Comparison of ENCODE assay signal across 25 cellular contexts in the genomic region with DNA sequence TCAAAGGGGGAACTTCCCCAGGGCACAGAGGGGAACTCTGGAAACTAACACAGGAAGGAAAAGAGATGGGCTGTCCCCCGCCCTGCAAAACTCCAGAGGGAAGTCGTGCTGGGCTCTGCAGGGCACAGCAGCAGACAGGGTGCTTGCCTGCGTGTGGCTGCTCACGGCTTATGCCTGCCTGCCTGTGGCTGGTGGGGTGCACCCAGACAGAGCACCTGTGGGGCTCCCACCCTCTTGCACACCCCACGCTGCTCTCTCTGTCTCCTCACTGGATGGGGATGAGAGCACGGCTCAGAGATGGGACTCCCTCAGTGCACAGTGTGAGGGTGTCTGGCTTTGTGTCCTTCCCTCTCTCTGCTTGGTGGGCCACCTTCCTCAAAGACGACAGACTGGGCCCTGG. TPM values are rescaled to one million over a fixed set of nuclear protein-coding genes. Genes with fewer than 3 reads are reported as not detected.
DNase-seq lines count a peak whose midpoint lies in the region; ATAC-seq, FAIRE-seq and TF ChIP-seq lines count a peak whose summit lies in the region.
"Had no signal": no experiment of that assay in that cellular context is flagged by ENCODE, and none has a peak within 500 bp of the region (broad histone marks: within the 10 kb centered on the region; RNA-seq: fewer than 3 reads in every experiment).

No MANE protein-coding gene starts in this region.

- no peak overlapping the region for H3K23ac ChIP-seq in H1 (ENCODE audit: insufficient read length)

- peak overlapping the region; percentile 85; the same call in 1 of the 2 replicates for H2AFZ ChIP-seq in GM23338
- no peak overlapping the region for H2AFZ ChIP-seq in H1 (ENCODE audit: low read length)

- peaks cover 0 to 15% (median 0%) of the 10 kb centered on the region in 11 experiments; a peak in 3 of 22 replicates for H4K20me1 ChIP-seq in BLaER1 treated with 17β-estradiol and CSF1 and Interleukin-3, amounts not matched to agents 10 nM and 100 nM
- H4K20me1 ChIP-seq in GM23338 (replicated peaks; ENCODE audit: insufficient read depth) (no peaks in the 10 kb centered on the region), H1 (replicated peaks in 1 of 2; ENCODE audit: control insufficient read depth in 1 of 2, insufficient read depth in 2 of 2, low read length in 2 of 2) (no peaks in the 10 kb centered on the region)

- CTCF ChIA-PET in H1 (lab: Charles Lee; ENCODE audit: partially characterized antibody): interaction anchor here (1.0 to 9.2 kb wide), 5 partner anchors 11 to 43 kb away, joined by 3 to 67 read pairs (median 26); partner anchors contain the start of gene ETV3L
- CTCF ChIA-PET in activated CD8-positive, alpha-beta T cell treated with anti-CD3 and anti-CD28 coated beads, Interleukin-2, amount 10 ng/mL, durations not matched to agents 7 days and 5 days (lab: Charles Lee): interaction anchor here (1.1 kb wide), 1 partner anchor 203 kb away, joined by 3 read pairs; no protein-coding TSS in a partner anchor

- no peaks in the 10 kb centered on the region for H3K9me2 ChIP-seq in GM23338 (ENCODE audit: insufficient read depth)

- no peaks in the 10 kb centered on the region for H3K36me3 ChIP-seq in BLaER1 treated with 17β-estradiol and CSF1 and Interleukin-3, amounts not matched to agents 10 nM and 100 nM
- no peaks in the 10 kb centered on the region for H3K36me3 ChIP-seq in GM23338 (ENCODE audit: insufficient read depth)
- H3K36me3 ChIP-seq in H1 (ENCODE audit: control insufficient read depth in 2 of 4, insufficient read depth in 4 of 4, low read length in 3 of 4): no peaks in the 10 kb centered on the region
- H3K36me3 ChIP-seq: heart left ventricle, lower lobe of right lung had no signal

- 76% methylated on average over 7 of the region's 7 CpGs; no CpG with 5 or more reads in 1 of the 2 experiments for WGBS in H1 (ENCODE audit: extremely low coverage in 1 of 2, insufficient coverage in 1 of 2, insufficient read length in 1 of 2, insufficient replicate concordance in 2 of 2, low coverage in 1 of 2, low lambda C conversion rate in 2 of 2, missing lambda C conversion rate in 1 of 2), 2 experiments

- TF ChIP-seq EP300 in H1 (IDR thresholded peaks at IDR 0.05; ENCODE audit: borderline replicate concordance in 1 of 2, low read depth in 2 of 2, low read length in 2 of 2): no peak

- H3K4ac ChIP-seq in H1 (replicated peaks; ENCODE audit: insufficient read length, low read depth, low read length): no peak overlapping the region

- TF ChIP-seq CTCF in GM23338 (conservative IDR thresholded peaks at IDR 0.05; ENCODE audit: low read depth in 2 of 2): no peak
- TF ChIP-seq CTCF in H1 (IDR thresholded peaks at IDR 0.05; ENCODE audit: control extremely low read depth in 1 of 3, insufficient read depth in 1 of 3, low read depth in 1 of 3, low read length in 3 of 3): no peak
- no peak for TF ChIP-seq CTCF in nephron (IDR thresholded peaks at IDR 0.05; ENCODE audit: unreplicated experiment in 3 of 3)

- peak overlapping the region in 4 of 11 experiments; percentile 13 to 33 (median 20); a peak in 5 of 22 replicates for H3K9ac ChIP-seq in BLaER1 treated with 17β-estradiol and CSF1 and Interleukin-3, amounts not matched to agents 10 nM and 100 nM
- H3K9ac ChIP-seq in H1 (replicated peaks in 1 of 4; ENCODE audit: extremely low read depth in 1 of 4, low read depth in 3 of 4, low read length in 3 of 4): 0 out of 7 replicates have a peak overlapping the region, but pooled peaks of 1 of the 4 experiments have one; percentile 18
- H3K9ac ChIP-seq: KMS-11 had no signal

- H3K9me3 ChIP-seq in BLaER1 treated with 17β-estradiol and CSF1 and Interleukin-3, amounts not matched to agents 10 nM and 100 nM (replicated peaks in 1 of 11): no peaks in the 10 kb centered on the region
- H3K9me3 ChIP-seq in H1 (ENCODE audit: insufficient read depth in 2 of 2, low read depth in 1 of 2, low read length in 1 of 2): no peaks in the 10 kb centered on the region
- H3K9me3 ChIP-seq: body of pancreas, heart left ventricle, lower lobe of right lung, psoas muscle, testis had no signal

- H2BK15ac ChIP-seq in H1 (ENCODE audit: low read length): peak overlapping the region; percentile 99; the same call in 1 of the 2 replicates

- no peaks in the 10 kb centered on the region for H3K79me1 ChIP-seq in H1 (ENCODE audit: low read depth, low read length)

- H3K27me3 ChIP-seq in BLaER1 treated with 17β-estradiol and CSF1 and Interleukin-3, amounts not matched to agents 10 nM and 100 nM: peaks cover 0 to 1% (median 0%) of the 10 kb centered on the region in 11 experiments; a peak in 2 of 22 replicates
- H3K27me3 ChIP-seq in GM23338 (ENCODE audit: insufficient read depth) (peaks cover 6% of the 10 kb centered on the region), H1 (replicated peaks in 1 of 4; ENCODE audit: control insufficient read depth in 3 of 4, extremely low read depth in 1 of 4, insufficient read depth in 3 of 4, low read length in 3 of 4) (peaks cover 0 to 8% (median 2%) of the 10 kb centered on the region in 4 experiments; a peak in 4 of 7 replicates)
- H3K27me3 ChIP-seq: testis had no signal

- peak overlapping the region; percentile 2; the same call in 1 of the 3 replicates for H3K4me3 Mint-ChIP-seq in GM23338
- H3K4me3 Mint-ChIP-seq in nephron: no peak overlapping the region
- H3K4me3 Mint-ChIP-seq in activated CD8-positive, alpha-beta T cell treated with anti-CD3 and anti-CD28 coated beads, Interleukin-2, amount 10 ng/mL, durations not matched to agents 7 days and 5 days: no peak overlapping the region
- H3K4me3 Mint-ChIP-seq: activated B cell treated with CpG ODN at 0.5 μM for 24 hours; activated CD8-positive, alpha-beta T cell treated with anti-CD3 and anti-CD28 coated beads for 36 hours; activated naive CD8-positive, alpha-beta T cell treated with anti-CD3 and anti-CD28 coated beads for 36 hours; activated T-cell treated with anti-CD3 and anti-CD28 coated beads, Interleukin-2, amount 50 U/mL, for 72 hours; naive B cell; T-helper 1 cell treated with Interleukin-12 subunit alpha and Interleukin-12 subunit beta and Interleukin-4 antibody, amounts not matched to agents 30 μg/mL and 1 μg/mL, for 36 hours had no signal

- H4K5ac ChIP-seq in H1 (ENCODE audit: insufficient read length, low read depth, low read length): no peak overlapping the region

- no peak for TF ChIP-seq RAD21 in H1 (IDR thresholded peaks at IDR 0.05 in 1 of 2, conservative IDR thresholded peaks at IDR 0.05 in 1 of 2; ENCODE audit: low read depth in 2 of 2, low read length in 2 of 2)

- H3K4me1 Mint-ChIP-seq in GM23338 (peaks cover 77% of the 10 kb centered on the region), nephron (peaks cover 24% of the 10 kb centered on the region)
- H3K4me1 Mint-ChIP-seq in activated CD8-positive, alpha-beta T cell treated with anti-CD3 and anti-CD28 coated beads, Interleukin-2, amount 10 ng/mL, durations not matched to agents 7 days and 5 days (ENCODE audit: low read depth): peaks cover 9% of the 10 kb centered on the region

- H3K4me2 ChIP-seq in BLaER1 treated with 17β-estradiol and CSF1 and Interleukin-3, amounts not matched to agents 10 nM and 100 nM: peak overlapping the region; percentile 25 to 89 (median 46)
- H3K4me2 ChIP-seq in GM23338: peak overlapping the region; percentile 41; the same call in 1 of the 2 replicates
- peak overlapping the region; percentile 13 to 21; a peak in 3 of 4 replicates for H3K4me2 ChIP-seq in H1 (ENCODE audit: insufficient read depth in 1 of 2, low read depth in 2 of 2, low read length in 2 of 2)
- H3K4me2 ChIP-seq: KMS-11 had no signal

- H3K27ac Mint-ChIP-seq in GM23338 (0 out of 2 replicates have a peak overlapping the region, but pooled peaks have one; percentile 58), nephron (peak overlapping the region in 2 of 3 experiments; percentile 3 to 19)
- H3K27ac Mint-ChIP-seq in activated CD8-positive, alpha-beta T cell treated with anti-CD3 and anti-CD28 coated beads, Interleukin-2, amount 10 ng/mL, durations not matched to agents 7 days and 5 days: no peak overlapping the region
- H3K27ac Mint-ChIP-seq: activated B cell treated with CpG ODN at 0.5 μM for 24 hours; activated CD8-positive, alpha-beta T cell treated with anti-CD3 and anti-CD28 coated beads for 36 hours; activated naive CD8-positive, alpha-beta T cell treated with anti-CD3 and anti-CD28 coated beads for 36 hours; activated T-cell treated with anti-CD3 and anti-CD28 coated beads, Interleukin-2, amount 50 U/mL, for 72 hours; naive B cell; T-helper 1 cell treated with Interleukin-12 subunit alpha and Interleukin-12 subunit beta and Interleukin-4 antibody, amounts not matched to agents 30 μg/mL and 1 μg/mL, for 36 hours had no signal

- H2BK12ac ChIP-seq in H1 (ENCODE audit: low read depth, low read length): peak overlapping the region; percentile 100

- peak overlapping the region; percentile 83; the same call in 1 of the 2 replicates for H2AK5ac ChIP-seq in H1 (ENCODE audit: low read depth, low read length)

- no peaks in the 10 kb centered on the region; the same call in 1 of the 3 replicates for H3K9me3 Mint-ChIP-seq in GM23338
- no peaks in the 10 kb centered on the region for H3K9me3 Mint-ChIP-seq in nephron
- no peaks in the 10 kb centered on the region for H3K9me3 Mint-ChIP-seq in activated CD8-positive, alpha-beta T cell treated with anti-CD3 and anti-CD28 coated beads, Interleukin-2, amount 10 ng/mL, durations not matched to agents 7 days and 5 days (ENCODE audit: insufficient read depth)
- H3K9me3 Mint-ChIP-seq: activated B cell treated with CpG ODN at 0.5 μM for 24 hours; activated CD8-positive, alpha-beta T cell treated with anti-CD3 and anti-CD28 coated beads for 36 hours; activated naive CD8-positive, alpha-beta T cell treated with anti-CD3 and anti-CD28 coated beads for 36 hours; activated T-cell treated with anti-CD3 and anti-CD28 coated beads, Interleukin-2, amount 50 U/mL, for 72 hours; naive B cell; T-helper 1 cell treated with Interleukin-12 subunit alpha and Interleukin-12 subunit beta and Interleukin-4 antibody, amounts not matched to agents 30 μg/mL and 1 μg/mL, for 36 hours had no signal

- no peak for DNase-seq in GM23338 (ENCODE audit: low spot score)
- no peak for DNase-seq in H1 (ENCODE audit: low read depth in 1 of 2, low spot score in 2 of 2)
- no peak for DNase-seq in occipital lobe (lab: John Stamatoyannopoulos, UW)
- no peak for DNase-seq in activated CD8-positive, alpha-beta T cell treated with anti-CD3 and anti-CD28 coated beads, Interleukin-2, amount 10 ng/mL, durations not matched to agents 7 days and 5 days
- DNase-seq in NCI-H524 (lab: John Stamatoyannopoulos, UW): no peak
- DNase-seq: activated B cell treated with CpG ODN at 0.5 μM for 24 hours; activated CD8-positive, alpha-beta T cell treated with anti-CD3 and anti-CD28 coated beads for 36 hours; activated naive CD8-positive, alpha-beta T cell treated with anti-CD3 and anti-CD28 coated beads for 36 hours; activated T-cell treated with anti-CD3 and anti-CD28 coated beads, Interleukin-2, amount 50 U/mL, for 72 hours; body of pancreas; lower lobe of right lung; naive B cell; NCI-H1048; NCI-H2029; NCI-H446; psoas muscle; SHP77; testis had no signal

- H3K23me2 ChIP-seq in H1 (ENCODE audit: low read depth, low read length): peaks cover 6% of the 10 kb centered on the region; the same call in 1 of the 2 replicates

- H3F3A ChIP-seq in GM23338 (replicated peaks; ENCODE audit: low read depth): peaks cover 9% of the 10 kb centered on the region; the same call in 1 of the 2 replicates

- H2BK5ac ChIP-seq in H1 (ENCODE audit: low read depth, low read length): peak overlapping the region; percentile 78; the same call in 1 of the 2 replicates

- no peak for FAIRE-seq in H1 (lab: Jason Lieb, UNC)

- H3K4me3 ChIP-seq in BLaER1 treated with 17β-estradiol and CSF1 and Interleukin-3, amounts not matched to agents 10 nM and 100 nM: no peak overlapping the region
- H3K4me3 ChIP-seq in GM23338: no peak overlapping the region
- no peak overlapping the region for H3K4me3 ChIP-seq in H1 (ENCODE audit: extremely low read depth in 1 of 4, insufficient read depth in 2 of 4, low read depth in 3 of 4, low read length in 4 of 4)
- H3K4me3 ChIP-seq: body of pancreas, heart left ventricle, lower lobe of right lung, psoas muscle, testis had no signal

- H3K36me3 Mint-ChIP-seq in GM23338 (ENCODE audit: low read depth) (no peaks in the 10 kb centered on the region; the same call in 2 of the 3 replicates), nephron (ENCODE audit: low read depth) (no peaks in the 10 kb centered on the region)
- no peaks in the 10 kb centered on the region for H3K36me3 Mint-ChIP-seq in activated CD8-positive, alpha-beta T cell treated with anti-CD3 and anti-CD28 coated beads, Interleukin-2, amount 10 ng/mL, durations not matched to agents 7 days and 5 days (ENCODE audit: low read depth)
- H3K36me3 Mint-ChIP-seq: activated naive CD8-positive, alpha-beta T cell treated with anti-CD3 and anti-CD28 coated beads for 36 hours; naive B cell had no signal

- H3K56ac ChIP-seq in H1 (replicated peaks; ENCODE audit: insufficient read length, low read depth, low read length): no peak overlapping the region

- H4K91ac ChIP-seq in H1 (replicated peaks; ENCODE audit: insufficient read length, low read length): peak overlapping the region; percentile 84

- ATAC-seq in GM23338 (no peak), GM18868 (IDR thresholded peaks at IDR 0.05; ENCODE audit: unreplicated experiment) (no peak)
- no peak for ATAC-seq in activated CD8-positive, alpha-beta T cell treated with anti-CD3 and anti-CD28 coated beads, Interleukin-2, amount 10 ng/mL, durations not matched to agents 7 days and 5 days
- ATAC-seq: activated CD8-positive, alpha-beta T cell treated with anti-CD3 and anti-CD28 coated beads for 36 hours; activated T-cell treated with anti-CD3 and anti-CD28 coated beads, Interleukin-2, amount 50 U/mL, for 72 hours; body of pancreas; psoas muscle had no signal

- H3K14ac ChIP-seq in H1 (ENCODE audit: insufficient read length): no peak overlapping the region

- H3K27me3 Mint-ChIP-seq in GM23338 (ENCODE audit: insufficient read depth, low read depth, poor library complexity) (peaks cover 29% of the 10 kb centered on the region), nephron (ENCODE audit: low read depth) (peaks cover 55% of the 10 kb centered on the region)
- peaks cover 37% of the 10 kb centered on the region for H3K27me3 Mint-ChIP-seq in activated CD8-positive, alpha-beta T cell treated with anti-CD3 and anti-CD28 coated beads, Interleukin-2, amount 10 ng/mL, durations not matched to agents 7 days and 5 days (ENCODE audit: low read depth)

- H3K18ac ChIP-seq in H1 (ENCODE audit: extremely low read depth, low read length): peak overlapping the region; percentile 93

- no peaks in the 10 kb centered on the region for H3K79me2 ChIP-seq in GM23338 (replicated peaks; ENCODE audit: insufficient read depth)
- H3K79me2 ChIP-seq in H1 (ENCODE audit: control insufficient read depth in 1 of 2, insufficient read depth in 2 of 2, low read length in 2 of 2): no peaks in the 10 kb centered on the region

- no peak overlapping the region for H4K8ac ChIP-seq in H1 (ENCODE audit: extremely low read depth, insufficient read depth, low read length)

- H2BK120ac ChIP-seq in H1 (replicated peaks; ENCODE audit: low read depth, low read length): peak overlapping the region; percentile 66

- H2BK20ac ChIP-seq in H1 (ENCODE audit: low read length): peak overlapping the region; percentile 100

- peaks cover 30 to 67% (median 36%) of the 10 kb centered on the region in 10 experiments for H3K4me1 ChIP-seq in BLaER1 treated with 17β-estradiol and CSF1 and Interleukin-3, amounts not matched to agents 10 nM and 100 nM
- H3K4me1 ChIP-seq in GM23338 (ENCODE audit: insufficient read depth) (peaks cover 58% of the 10 kb centered on the region), H1 (replicated peaks in 1 of 4; ENCODE audit: control insufficient read depth in 3 of 4, insufficient read depth in 4 of 4, low read length in 3 of 4) (peaks cover 23 to 53% (median 39%) of the 10 kb centered on the region in 4 experiments)
- H3K4me1 ChIP-seq: body of pancreas, lower lobe of right lung, psoas muscle, testis had no signal

- no peak overlapping the region for H3K27ac ChIP-seq in BLaER1 treated with 17β-estradiol and CSF1 and Interleukin-3, amounts not matched to agents 10 nM and 100 nM
- 0 out of 2 replicates have a peak overlapping the region, but pooled peaks have one; percentile 36 for H3K27ac ChIP-seq in GM23338 (ENCODE audit: low read depth)
- H3K27ac ChIP-seq in H1 (ENCODE audit: low read depth, low read length): no peak overlapping the region
- H3K27ac ChIP-seq: body of pancreas, heart left ventricle, KMS-11, lower lobe of right lung, psoas muscle, testis had no signal

- POLR2A ChIA-PET in H1 (lab: Charles Lee; ENCODE audit: partially characterized antibody): interaction anchor here (1.0 to 4.1 kb wide), 7 partner anchors 8 to 42 kb away, joined by 4 to 21 read pairs (median 7); partner anchors contain the start of gene ETV3
- POLR2A ChIA-PET in activated CD8-positive, alpha-beta T cell treated with anti-CD3 and anti-CD28 coated beads, Interleukin-2, amount 10 ng/mL, durations not matched to agents 7 days and 5 days (lab: Charles Lee): no interaction called here

- no peak for TF ChIP-seq POLR2A in H1 (IDR thresholded peaks at IDR 0.05; ENCODE audit: control extremely low read depth in 1 of 2, low read depth in 2 of 2, low read length in 2 of 2)

RNA-seq across cellular contexts. Expression of gene ETV3L, which starts 13.5 kb away (rescaled TPM):
- not detected in 2 replicates for total RNA-seq in GM23338 (2014; rRNA removed; shearing (Covaris generic))
- polyA plus RNA-seq in GM23338 (2016; fragmentation: Nextera tagmentation; extraction: Ambion mirVana) (not detected in 2 replicates), H1 (2011; rRNA removed) (0.26 and 0.28 TPM in 2 replicates)
- 0.17 and 0.25 TPM in 2 replicates for total RNA-seq in H1 (2021; fragmentation: NEBNext Ultra II Directional; extraction: Animal tissue kit (Norgen Biotek cat#: 25700))
- polyA plus RNA-seq in H1 (2011; cell fraction: cytosol; rRNA removed): 0.36 TPM
- 0.29 TPM for polyA plus RNA-seq in H1 (2011; cell fraction: nucleus; rRNA removed)
- 0.24 to 0.37 TPM (median 0.31 TPM) in 3 of 4 replicates, not detected in the other for polyA plus RNA-seq in H1 (2012, experiment 1 of 2)
- 0.08 TPM for polyA plus RNA-seq in H1 (2012, experiment 2 of 2)
- polyA plus RNA-seq in H1 (2013, experiment 1 of 2): 0.12 TPM
- polyA plus RNA-seq in H1 (2013, experiment 2 of 2): 0.13 TPM
- 0.22 and 0.27 TPM in 2 replicates for polyA minus RNA-seq in H1 (2011; rRNA and poly(A)+ RNA removed)
- polyA minus RNA-seq in H1 (2011; cell fraction: cytosol; rRNA and poly(A)+ RNA removed): not detected
- not detected for polyA minus RNA-seq in H1 (2011; cell fraction: nucleus; rRNA and poly(A)+ RNA removed)
- total RNA-seq in occipital lobe: not detected
- total RNA-seq in activated CD8-positive, alpha-beta T cell treated with anti-CD3 and anti-CD28 coated beads, Interleukin-2, amount 10 ng/mL, durations not matched to agents 7 days and 5 days: not detected
- total RNA-seq: activated B cell treated with CpG ODN at 0.5 μM for 24 hours; activated CD8-positive, alpha-beta T cell treated with anti-CD3 and anti-CD28 coated beads for 36 hours; activated naive CD8-positive, alpha-beta T cell treated with anti-CD3 and anti-CD28 coated beads for 36 hours; activated T-cell treated with anti-CD3 and anti-CD28 coated beads, Interleukin-2, amount 50 U/mL, for 72 hours; body of pancreas; Daoy; heart left ventricle; lower lobe of right lung; psoas muscle had no signal
- polyA plus RNA-seq: heart left ventricle, psoas muscle had no signal

RNA-seq across cellular contexts. Expression of gene ETV3, which starts 25.1 kb away (rescaled TPM):
- total RNA-seq in GM23338 (2014; rRNA removed; shearing (Covaris generic)): 11.9 and 19.6 TPM in 2 replicates
- polyA plus RNA-seq in GM23338 (2016; fragmentation: Nextera tagmentation; extraction: Ambion mirVana) (7.6 and 8.1 TPM in 2 replicates), H1 (2011; rRNA removed) (6.0 and 7.0 TPM in 2 replicates)
- 23.8 and 26.6 TPM in 2 replicates for total RNA-seq in H1 (2021; fragmentation: NEBNext Ultra II Directional; extraction: Animal tissue kit (Norgen Biotek cat#: 25700))
- 7.6 TPM for polyA plus RNA-seq in H1 (2011; cell fraction: cytosol; rRNA removed)
- 6.8 TPM for polyA plus RNA-seq in H1 (2011; cell fraction: nucleus; rRNA removed)
- polyA plus RNA-seq in H1 (2012, experiment 1 of 2): 8.9 to 12.0 TPM (median 9.7 TPM) in 4 replicates
- 1.0 TPM for polyA plus RNA-seq in H1 (2012, experiment 2 of 2)
- polyA plus RNA-seq in H1 (2013, experiment 1 of 2): 6.9 TPM
- 6.3 TPM for polyA plus RNA-seq in H1 (2013, experiment 2 of 2)
- polyA minus RNA-seq in H1 (2011; rRNA and poly(A)+ RNA removed): 24.8 and 27.2 TPM in 2 replicates
- 14.2 TPM for polyA minus RNA-seq in H1 (2011; cell fraction: cytosol; rRNA and poly(A)+ RNA removed)
- 19.3 TPM for polyA minus RNA-seq in H1 (2011; cell fraction: nucleus; rRNA and poly(A)+ RNA removed)
- total RNA-seq in occipital lobe: 16.5 TPM
- total RNA-seq in activated CD8-positive, alpha-beta T cell treated with anti-CD3 and anti-CD28 coated beads, Interleukin-2, amount 10 ng/mL, durations not matched to agents 7 days and 5 days: 10 to 100 TPM; 38.2 to 40.2 TPM
